ENCODE assay signal across 8 cellular contexts in the genomic region with DNA sequence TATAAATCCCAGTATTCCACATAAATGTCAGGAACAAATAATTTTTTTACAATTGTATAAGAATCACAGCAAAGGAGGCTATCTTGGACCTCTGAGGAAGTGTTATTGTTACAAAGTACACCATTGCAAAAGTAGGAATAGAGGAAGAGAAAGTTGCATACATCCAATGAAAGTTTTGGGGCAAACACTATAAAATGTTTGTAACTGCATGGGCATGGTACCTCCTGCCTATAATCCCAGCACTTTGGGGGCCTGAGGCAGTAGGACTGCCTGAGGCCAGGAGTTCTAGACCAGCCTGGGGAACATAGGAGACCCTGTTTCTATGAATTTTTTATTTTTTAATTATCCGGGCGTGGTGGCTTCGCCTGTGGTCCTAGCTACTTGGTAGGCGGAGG. TPM values are rescaled to one million over a fixed set of nuclear protein-coding genes. Genes with fewer than 3 reads are reported as not detected.
DNase-seq lines count a peak whose midpoint lies in the region; ATAC-seq and TF ChIP-seq lines count a peak whose summit lies in the region.

No MANE protein-coding gene starts in this region.

- H3K4me2 ChIP-seq in hepatocyte, result peak overlapping the region; percentile 86

- no peaks in the 10 kb centered on the region for H3K27me3 Mint-ChIP-seq in activated CD4-positive, alpha-beta T cell treated with anti-CD3 and anti-CD28 coated beads, Interleukin-2, amount 10 ng/mL, durations not matched to agents 24 days and 14 days

- DNase-seq in activated CD4-positive, alpha-beta T cell treated with anti-CD3 and anti-CD28 coated beads, Interleukin-2, amount 10 ng/mL, durations not matched to agents 24 days and 14 days, result peak; percentile 60
- no peak for DNase-seq in activated CD4-positive, alpha-beta T cell treated with anti-CD3 and anti-CD28 coated beads for 48 hours
- no peak for DNase-seq in WERI-Rb-1
- no peak for DNase-seq in hepatocyte (ENCODE audit: low spot score)
- peak in 2 of 49 donors; percentile 1 to 2 for DNase-seq in substantia nigra (lab: John Stamatoyannopoulos, UW)
- DNase-seq in pons (ENCODE audit: low spot score), result no peak
- DNase-seq in NCI-H524 treated with DMSO at 0.1 percent for 48 hours (lab: John Stamatoyannopoulos, UW), result no peak

- H3K27ac ChIP-seq in WERI-Rb-1 (peak overlapping the region; percentile 98), hepatocyte (peak overlapping the region; percentile 98), substantia nigra (ENCODE audit: low read depth, low read length, poor library complexity, severe bottlenecking) (peak overlapping the region; percentile 93)

- 89% methylated on average over 4 of the region's 4 CpGs for WGBS in hepatocyte (ENCODE audit: low lambda C conversion rate, missing lambda C conversion rate)

- H3K4me3 ChIP-seq in WERI-Rb-1 (ENCODE audit: low read depth, low read length), result peak overlapping the region; percentile 44
- peak overlapping the region; percentile 56 for H3K4me3 ChIP-seq in hepatocyte

- H3K36me3 Mint-ChIP-seq in activated CD4-positive, alpha-beta T cell treated with anti-CD3 and anti-CD28 coated beads, Interleukin-2, amount 10 ng/mL, durations not matched to agents 24 days and 14 days (ENCODE audit: low read depth), result peaks cover 12% of the 10 kb centered on the region

- intact Hi-C loops in activated CD4-positive, alpha-beta T cell treated with anti-CD3 and anti-CD28 coated beads, Interleukin-2, amount 10 ng/mL, durations not matched to agents 24 days and 14 days (cut with micrococcal nuclease), result loop anchor here (1.0 to 2.0 kb wide), 5 partner anchors 28 to 1587 kb away; a partner anchor contains a TSS

- H3K9me3 ChIP-seq in WERI-Rb-1 (ENCODE audit: severe bottlenecking) (no peaks in the 10 kb centered on the region), hepatocyte (ENCODE audit: low read depth) (no peaks in the 10 kb centered on the region)

- ATAC-seq in HG03135 (IDR thresholded peaks at IDR 0.05; ENCODE audit: unreplicated experiment), result no peak

- H3K4me1 ChIP-seq in hepatocyte (ENCODE audit: insufficient read depth), result peaks cover 19% of the 10 kb centered on the region

- H3K79me2 ChIP-seq in hepatocyte, result peaks cover 31% of the 10 kb centered on the region

- peak overlapping the region; percentile 91 for H2AFZ ChIP-seq in hepatocyte

- H3K27me3 ChIP-seq in WERI-Rb-1 (ENCODE audit: insufficient read depth, low read depth, severe bottlenecking), result no peaks in the 10 kb centered on the region
- no peaks in the 10 kb centered on the region for H3K27me3 ChIP-seq in hepatocyte

- no peak for TF ChIP-seq CTCF in WERI-Rb-1 (IDR thresholded peaks at IDR 0.05; ENCODE audit: low read depth, low read length)
- TF ChIP-seq CTCF in hepatocyte (IDR thresholded peaks at IDR 0.05; ENCODE audit: poor library complexity), result no peak

- peaks cover 30% of the 10 kb centered on the region for H3K4me1 Mint-ChIP-seq in activated CD4-positive, alpha-beta T cell treated with anti-CD3 and anti-CD28 coated beads, Interleukin-2, amount 10 ng/mL, durations not matched to agents 24 days and 14 days

- peaks cover 8% of the 10 kb centered on the region for H3K36me3 ChIP-seq in WERI-Rb-1
- no peaks in the 10 kb centered on the region for H3K36me3 ChIP-seq in hepatocyte (replicated peaks; ENCODE audit: insufficient read depth, low read depth)

- H3K4me3 Mint-ChIP-seq in activated CD4-positive, alpha-beta T cell treated with anti-CD3 and anti-CD28 coated beads, Interleukin-2, amount 10 ng/mL, durations not matched to agents 24 days and 14 days, result peak overlapping the region; percentile 90

- no peaks in the 10 kb centered on the region for H3K9me3 Mint-ChIP-seq in activated CD4-positive, alpha-beta T cell treated with anti-CD3 and anti-CD28 coated beads, Interleukin-2, amount 10 ng/mL, durations not matched to agents 24 days and 14 days

- peak overlapping the region; percentile 96 for H3K27ac Mint-ChIP-seq in activated CD4-positive, alpha-beta T cell treated with anti-CD3 and anti-CD28 coated beads, Interleukin-2, amount 10 ng/mL, durations not matched to agents 24 days and 14 days

- H4K20me1 ChIP-seq in hepatocyte (ENCODE audit: insufficient read depth, poor library complexity, severe bottlenecking), result peaks cover 28% of the 10 kb centered on the region

- no peaks in the 10 kb centered on the region for H3K9me2 ChIP-seq in hepatocyte (replicated peaks; ENCODE audit: insufficient read depth)

RNA-seq across cellular contexts. Expression of a gene that starts 0.8 kb away (rescaled TPM):
- total RNA-seq in activated CD4-positive, alpha-beta T cell treated with anti-CD3 and anti-CD28 coated beads, Interleukin-2, amount 10 ng/mL, durations not matched to agents 24 days and 14 days, result 64.0 and 65.8 TPM in 2 replicates
- total RNA-seq in hepatocyte, result 26.0 and 58.8 TPM in 2 replicates
- 35.1 and 43.9 TPM in 2 replicates for polyA plus RNA-seq in hepatocyte

RNA-seq across cellular contexts. Expression of a gene that starts 28.0 kb away (rescaled TPM):
- 71.8 and 74.4 TPM in 2 replicates for total RNA-seq in activated CD4-positive, alpha-beta T cell treated with anti-CD3 and anti-CD28 coated beads, Interleukin-2, amount 10 ng/mL, durations not matched to agents 24 days and 14 days
- 108 and 120 TPM in 2 replicates for total RNA-seq in hepatocyte
- 117 and 121 TPM in 2 replicates for polyA plus RNA-seq in hepatocyte

RNA-seq across cellular contexts. Expression of a gene that starts 51.8 kb away (rescaled TPM):
- total RNA-seq in activated CD4-positive, alpha-beta T cell treated with anti-CD3 and anti-CD28 coated beads, Interleukin-2, amount 10 ng/mL, durations not matched to agents 24 days and 14 days, result 19.5 and 20.9 TPM in 2 replicates
- 31.1 and 32.4 TPM in 2 replicates for total RNA-seq in hepatocyte
- 8.9 and 9.0 TPM in 2 replicates for polyA plus RNA-seq in hepatocyte
